ENCODE assay signal across 8 cellular contexts in genomic region chr19:38223617-38224013, GRCh38. TPM values are rescaled to one million over a fixed set of nuclear protein-coding genes. Genes with fewer than 3 reads are reported as not detected.
DNase-seq lines count a peak whose midpoint lies in the region; ATAC-seq and TF ChIP-seq lines count a peak whose summit lies in the region.

No MANE protein-coding gene starts in this region.

- H2AFZ ChIP-seq in KMS-11 (ENCODE audit: low read depth), result peak overlapping the region; percentile 49; the same call in 1 of the 2 replicates
- peak overlapping the region; percentile 45 for H2AFZ ChIP-seq in neural progenitor cell (replicated peaks)

- ATAC-seq in HG02981 (IDR thresholded peaks at IDR 0.05; ENCODE audit: unreplicated experiment), result no peak
- ATAC-seq in HG02759 (IDR thresholded peaks at IDR 0.05; ENCODE audit: unreplicated experiment), result no peak

- H3K27ac Mint-ChIP-seq in CD14-positive monocyte (no peak overlapping the region), neural progenitor cell (no peak overlapping the region)

- H3K4me1 Mint-ChIP-seq in CD14-positive monocyte (peaks cover 9% of the 10 kb centered on the region), neural progenitor cell (peaks cover 28% of the 10 kb centered on the region)

- H3K9me3 ChIP-seq in neural progenitor cell (ENCODE audit: low read depth), result no peaks in the 10 kb centered on the region

- no peaks in the 10 kb centered on the region for H3K36me3 ChIP-seq in KMS-11 (ENCODE audit: insufficient read depth)
- no peaks in the 10 kb centered on the region for H3K36me3 ChIP-seq in neural progenitor cell

- peaks cover 25% of the 10 kb centered on the region for H3F3A ChIP-seq in neural progenitor cell (ENCODE audit: low read depth)

- H3K27me3 ChIP-seq in KMS-11 (ENCODE audit: insufficient read depth, low read depth) (peaks cover 11% of the 10 kb centered on the region; the same call in 1 of the 2 replicates), neural progenitor cell (peaks cover 36% of the 10 kb centered on the region)

- H3K4me3 Mint-ChIP-seq in CD14-positive monocyte, result peak overlapping the region; percentile 50 to 81
- peak overlapping the region; percentile 77 for H3K4me3 Mint-ChIP-seq in neural progenitor cell

- no peak for TF ChIP-seq CTCF in CD14-positive monocyte (IDR thresholded peaks at IDR 0.05)
- no peak for TF ChIP-seq CTCF in KMS-11 (conservative IDR thresholded peaks at IDR 0.05; ENCODE audit: low read depth, low read length)
- TF ChIP-seq CTCF in choroid plexus epithelial cell (conservative IDR thresholded peaks at IDR 0.05; ENCODE audit: low read depth, low read length), result no peak
- no peak for TF ChIP-seq CTCF in neural progenitor cell (IDR thresholded peaks at IDR 0.05)

- H3K27me3 Mint-ChIP-seq in CD14-positive monocyte (ENCODE audit: low read depth in 3 of 3) (peaks cover 68 to 81% (median 80%) of the 10 kb centered on the region in 3 donors), neural progenitor cell (ENCODE audit: insufficient read depth, low read depth) (peaks cover 15% of the 10 kb centered on the region)

- H3K4me1 ChIP-seq in KMS-11 (ENCODE audit: low read depth, poor library complexity, severe bottlenecking) (no peaks in the 10 kb centered on the region), neural progenitor cell (peaks cover 11% of the 10 kb centered on the region)

- H3K4me2 ChIP-seq in KMS-11 (peak overlapping the region; percentile 42; the same call in 1 of the 2 replicates), neural progenitor cell (peak overlapping the region; percentile 85)

- H3K79me2 ChIP-seq in KMS-11 (ENCODE audit: insufficient read depth, low read depth) (no peaks in the 10 kb centered on the region), neural progenitor cell (ENCODE audit: low read depth) (peaks cover 6% of the 10 kb centered on the region)

- H3K9ac ChIP-seq in KMS-11 (no peak overlapping the region), neural progenitor cell (no peak overlapping the region)

- DNase-seq in CD14-positive monocyte (ENCODE audit: low spot score) (no peak), choroid plexus epithelial cell (ENCODE audit: low read depth) (no peak), neural progenitor cell (ENCODE audit: low spot score) (no peak), RPMI8226 (no peak), H4 (ENCODE audit: low spot score) (no peak)

- no peak overlapping the region for H3K4me3 ChIP-seq in KMS-11 (IDR thresholded peaks at IDR 0.05; ENCODE audit: insufficient read depth, low read depth, low read length)
- peak overlapping the region; percentile 73 for H3K4me3 ChIP-seq in choroid plexus epithelial cell (ENCODE audit: low read depth, low read length)
- peak overlapping the region; percentile 78 for H3K4me3 ChIP-seq in neural progenitor cell

- intact Hi-C loops in CD14-positive monocyte (cut with micrococcal nuclease), result no loop called here

- peaks cover 0 to 14% of the 10 kb centered on the region in 2 donors for H3K36me3 Mint-ChIP-seq in CD14-positive monocyte
- peaks cover 2% of the 10 kb centered on the region for H3K36me3 Mint-ChIP-seq in neural progenitor cell

- peaks cover 0 to 22% (median 6%) of the 10 kb centered on the region in 7 donors for H3K9me3 Mint-ChIP-seq in CD14-positive monocyte
- H3K9me3 Mint-ChIP-seq in neural progenitor cell, result no peaks in the 10 kb centered on the region

- no peaks in the 10 kb centered on the region for H4K20me1 ChIP-seq in KMS-11 (ENCODE audit: insufficient read depth)
- H4K20me1 ChIP-seq in neural progenitor cell (ENCODE audit: low read depth), result peaks cover 19% of the 10 kb centered on the region

- H3K27ac ChIP-seq in KMS-11 (no peak overlapping the region), neural progenitor cell (no peak overlapping the region)

RNA-seq across cellular contexts. Expression of gene DPF1, which starts 0.4 kb away (rescaled TPM):
- not detected for polyA plus RNA-seq in CD14-positive monocyte
- total RNA-seq in neural progenitor cell (ENCODE audit: low replicate concordance), result 3.4 and 6.5 TPM in 2 replicates
- 5.1 and 7.2 TPM in 2 replicates for total RNA-seq in H4 (2014; rRNA removed; shearing (Covaris generic))

RNA-seq across cellular contexts. Expression of gene PPP1R14A, which starts 32.6 kb away (rescaled TPM):
- polyA plus RNA-seq in CD14-positive monocyte, result not detected
- 2.0 and 4.2 TPM in 2 replicates for total RNA-seq in neural progenitor cell (ENCODE audit: low replicate concordance)
- not detected in 2 replicates for total RNA-seq in H4 (2014; rRNA removed; shearing (Covaris generic))

RNA-seq across cellular contexts. Expression of gene SPINT2, which starts 40.8 kb away (rescaled TPM):
- polyA plus RNA-seq in CD14-positive monocyte, result 100 to 1,000 TPM; 114 to 139 TPM
- total RNA-seq in neural progenitor cell (ENCODE audit: low replicate concordance), result 71.0 and 177 TPM in 2 replicates
- total RNA-seq in H4 (2014; rRNA removed; shearing (Covaris generic)), result 1.1 TPM in 1 of 2 replicates, not detected in the other

Comparison
In these comparisons a context has a peak if more than half of its experiments do, and no peak if none do; other contexts are left out.
1. RNA of gene SPINT2, which starts 40.8 kb away (total RNA-seq): 71.0 to 177 TPM in neural progenitor cell; 1.1 TPM in H4; every median in the first group is over 10 times any median in the second.